Comparison of ENCODE assay signal across 33 cellular contexts in the genomic region with DNA sequence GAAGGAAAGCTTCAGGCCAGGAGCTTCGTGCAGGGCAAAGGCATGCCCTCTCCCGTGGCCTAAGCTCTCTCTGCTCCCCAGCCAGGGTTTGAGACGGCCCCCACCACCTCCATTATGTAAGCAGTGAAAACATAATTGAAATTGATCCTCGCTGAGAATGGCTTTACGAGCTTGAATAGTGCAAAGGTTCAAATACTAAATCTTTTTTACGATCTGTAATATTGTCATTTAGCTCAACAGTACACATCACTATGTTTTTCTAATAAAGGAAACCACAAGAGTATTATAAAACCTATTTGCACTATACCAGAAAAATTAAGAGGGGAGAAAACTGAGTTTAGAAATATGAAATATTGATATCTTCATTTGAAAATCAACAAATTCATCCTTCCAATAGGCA. TPM values are rescaled to one million over a fixed set of nuclear protein-coding genes. Genes with fewer than 3 reads are reported as not detected.
"Had no signal": no experiment of that assay in that cellular context is flagged by ENCODE, and none has a peak within 500 bp of the region (broad histone marks: within the 10 kb centered on the region; RNA-seq: fewer than 3 reads in every experiment).

No MANE protein-coding gene starts in this region.

- H3K36me3 ChIP-seq: ascending aorta, cardiac muscle cell, WERI-Rb-1 had no signal

- H3K4me3 ChIP-seq: ascending aorta, cardiac muscle cell had no signal

- ATAC-seq: activated CD4-positive, alpha-beta T cell treated with anti-CD3 and anti-CD28 coated beads for 36 hours; activated CD4-positive, CD25-positive, alpha-beta regulatory T cell treated with anti-CD3 and anti-CD28 coated beads, Interleukin-2, amount 50 U/mL, for 24 hours; activated CD8-positive, alpha-beta memory T cell treated with anti-CD3 and anti-CD28 coated beads, Interleukin-2, amount 10 ng/mL, durations not matched to agents 7 days and 5 days; activated CD8-positive, alpha-beta T cell treated with anti-CD3 and anti-CD28 coated beads, Interleukin-2, amount 10 ng/mL, durations not matched to agents 7 days and 5 days; activated naive CD8-positive, alpha-beta T cell treated with anti-CD3 and anti-CD28 coated beads, Interleukin-2, amount 50 U/mL, for 24 hours; WTC11 had no signal

- H3K27me3 ChIP-seq: ascending aorta, cardiac muscle cell had no signal

- FAIRE-seq: bronchial epithelial cell, TTC549 had no signal

- H3K9me3 ChIP-seq: ascending aorta had no signal

- H3K27ac ChIP-seq: ascending aorta, cardiac muscle cell, WERI-Rb-1 had no signal

- H3K4me1 ChIP-seq: ascending aorta had no signal

- DNase-seq: activated CD4-positive, alpha-beta memory T cell treated with anti-CD3 and anti-CD28 coated beads, Interleukin-2, amount 10 ng/mL, durations not matched to agents 7 days and 5 days; activated CD4-positive, alpha-beta T cell treated with anti-CD3 and anti-CD28 coated beads for 1 hour; activated CD4-positive, alpha-beta T cell treated with anti-CD3 and anti-CD28 coated beads for 36 hours; activated CD4-positive, alpha-beta T cell treated with anti-CD3 and anti-CD28 coated beads for 48 hours; activated CD4-positive, alpha-beta T cell treated with anti-CD3 and anti-CD28 coated beads, Interleukin-2, amount 10 ng/mL, durations not matched to agents 7 days and 5 days; activated CD4-positive, alpha-beta T cell treated with anti-CD3 and anti-CD28 coated beads, Interleukin-2, amount 50 U/mL, for 48 hours; activated CD4-positive, CD25-positive, alpha-beta regulatory T cell; activated CD8-positive, alpha-beta memory T cell treated with anti-CD3 and anti-CD28 coated beads for 24 hours; activated CD8-positive, alpha-beta memory T cell treated with anti-CD3 and anti-CD28 coated beads, Interleukin-2, amount 10 ng/mL, durations not matched to agents 7 days and 5 days; activated CD8-positive, alpha-beta memory T cell treated with anti-CD3 and anti-CD28 coated beads, Interleukin-2, amount 50 U/mL, for 48 hours; activated CD8-positive, alpha-beta T cell treated with anti-CD3 and anti-CD28 coated beads, Interleukin-2, amount 10 ng/mL, durations not matched to agents 7 days and 5 days; activated effector memory CD4-positive, alpha-beta T cell treated with Interleukin-2 at 50 U/mL for 16 hours; activated gamma-delta T cell; activated naive CD4-positive, alpha-beta T cell treated with anti-CD3 and anti-CD28 coated beads, Interleukin-2, amount 10 ng/mL, durations not matched to agents 7 days and 5 days; activated naive CD4-positive, alpha-beta T cell treated with Interleukin-2 at 50 U/mL for 16 hours; activated naive CD8-positive, alpha-beta T cell treated with anti-CD3 and anti-CD28 coated beads, Interleukin-2, amount 10 ng/mL, durations not matched to agents 7 days and 5 days; activated naive CD8-positive, alpha-beta T cell treated with anti-CD3 and anti-CD28 coated beads, Interleukin-2, amount 50 U/mL, for 24 hours; activated T-cell treated with anti-CD3 and anti-CD28 coated beads, Interleukin-2, amount 50 U/mL, for 24 hours; activated T-cell treated with anti-CD3 and anti-CD28 coated beads, Interleukin-2, amount 50 U/mL, for 48 hours; amygdala; anterior cingulate cortex; caudate nucleus; T-helper 1 cell; T-helper 2 cell; T-helper 9 cell; WERI-Rb-1 had no signal

RNA-seq across cellular contexts. Expression of a gene that starts 5.2 kb away (rescaled TPM):
- total RNA-seq: activated CD4-positive, alpha-beta memory T cell treated with anti-CD3 and anti-CD28 coated beads, Interleukin-2, amount 10 ng/mL, durations not matched to agents 7 days and 5 days; activated CD8-positive, alpha-beta memory T cell treated with anti-CD3 and anti-CD28 coated beads, Interleukin-2, amount 10 ng/mL, durations not matched to agents 7 days and 5 days; activated CD8-positive, alpha-beta T cell treated with anti-CD3 and anti-CD28 coated beads, Interleukin-2, amount 10 ng/mL, durations not matched to agents 7 days and 5 days; ascending aorta; cardiac muscle cell; cerebellum; WTC11 had no signal
- polyA plus RNA-seq: cardiac muscle cell had no signal
